In the genomic region with DNA sequence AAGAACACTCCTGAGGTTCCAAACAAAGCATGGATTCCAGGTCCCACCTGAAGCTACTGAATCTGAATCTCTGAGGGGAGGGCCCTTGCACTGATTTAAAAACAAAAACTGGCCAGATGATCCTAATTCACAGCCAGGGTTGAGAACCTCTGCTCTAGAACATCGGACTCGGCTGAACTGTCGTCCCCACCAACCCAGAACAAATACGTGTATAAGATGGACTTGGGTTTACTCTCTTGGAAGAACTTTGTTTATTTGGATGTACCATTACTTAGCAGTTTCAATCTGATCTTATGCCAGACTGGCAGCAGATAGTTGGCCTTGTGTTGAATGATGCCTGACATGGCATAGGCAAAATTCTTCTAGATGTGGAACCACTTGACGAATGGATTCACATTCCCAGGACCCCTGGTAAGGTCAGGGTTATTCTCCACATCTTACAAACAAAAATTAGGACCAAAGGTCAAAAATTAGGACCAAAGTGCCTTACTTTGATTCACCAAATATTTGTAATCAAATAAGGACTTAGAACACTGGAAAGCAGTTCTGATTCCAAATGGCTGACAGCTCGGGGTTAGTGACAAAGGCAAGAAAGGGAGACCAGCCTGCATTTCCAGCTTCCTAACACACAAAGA, we compare ENCODE assay signal across 17 cellular contexts. TPM values are rescaled to one million over a fixed set of nuclear protein-coding genes. Genes with fewer than 3 reads are reported as not detected.
DNase-seq lines count a peak whose midpoint lies in the region; ATAC-seq, FAIRE-seq and TF ChIP-seq lines count a peak whose summit lies in the region.
"Had no signal": no experiment of that assay in that cellular context is flagged by ENCODE, and none has a peak within 500 bp of the region (broad histone marks: within the 10 kb centered on the region; RNA-seq: fewer than 3 reads in every experiment).

No MANE protein-coding gene starts in this region.

- no peaks in the 10 kb centered on the region for H4K20me1 ChIP-seq in GM12878 (ENCODE audit: control insufficient read depth, insufficient read depth)
- H4K20me1 ChIP-seq: BLaER1 treated with 17β-estradiol and CSF1 and Interleukin-3, amounts not matched to agents 10 nM and 100 nM had no signal

- no peaks in the 10 kb centered on the region for H3K9me3 Mint-ChIP-seq in CD4-positive, CD25-positive, alpha-beta regulatory T cell
- no peaks in the 10 kb centered on the region for H3K9me3 Mint-ChIP-seq in natural killer cell

- no peaks in the 10 kb centered on the region for H3K27me3 Mint-ChIP-seq in CD4-positive, CD25-positive, alpha-beta regulatory T cell
- no peaks in the 10 kb centered on the region for H3K27me3 Mint-ChIP-seq in natural killer cell (ENCODE audit: low read depth in 2 of 2)
- H3K27me3 Mint-ChIP-seq: B cell had no signal

- RAD21 ChIA-PET in GM12878 (lab: Charles Lee; ENCODE audit: unreplicated experiment): interaction anchor here (0.8 to 1.2 kb wide), 2 partner anchors 15 to 26 kb away, joined by 3 to 4 read pairs; no protein-coding TSS in a partner anchor

- H3K4me3 Mint-ChIP-seq in CD4-positive, CD25-positive, alpha-beta regulatory T cell: no peak overlapping the region
- no peak overlapping the region for H3K4me3 Mint-ChIP-seq in natural killer cell
- H3K4me3 Mint-ChIP-seq: B cell had no signal

- FAIRE-seq in GM19239 (lab: Jason Lieb, UNC): peak; percentile 75
- no peak for FAIRE-seq in GM12878 (lab: Jason Lieb, UNC)
- FAIRE-seq: D721Med, G401.6, K562 had no signal

- H3K36me3 Mint-ChIP-seq in CD4-positive, CD25-positive, alpha-beta regulatory T cell: peaks cover 4% of the 10 kb centered on the region
- H3K36me3 Mint-ChIP-seq in natural killer cell: no peaks in the 10 kb centered on the region

- no peak overlapping the region for H3K9ac ChIP-seq in GM12878 (ENCODE audit: control insufficient read depth, insufficient read depth, low read length)
- no peak overlapping the region for H3K9ac ChIP-seq in liver (ENCODE audit: low read depth in 1 of 2, low read length in 2 of 2)
- H3K9ac ChIP-seq: BLaER1 treated with 17β-estradiol and CSF1 and Interleukin-3, amounts not matched to agents 10 nM and 100 nM; GM23248 had no signal

- H3K27ac ChIP-seq in CD4-positive, CD25-positive, alpha-beta regulatory T cell (ENCODE audit: insufficient read depth, low read length, poor library complexity, severe bottlenecking): no peak overlapping the region
- H3K27ac ChIP-seq in GM12878 (ENCODE audit: control insufficient read depth, insufficient read depth) (no peak overlapping the region), liver (ENCODE audit: low read depth in 1 of 2, low read length in 2 of 2) (no peak overlapping the region), thyroid gland (no peak overlapping the region)
- H3K27ac ChIP-seq: BLaER1 treated with 17β-estradiol and CSF1 and Interleukin-3, amounts not matched to agents 10 nM and 100 nM; GM23248; HL-60 had no signal

- H3K9me3 ChIP-seq in CD4-positive, CD25-positive, alpha-beta regulatory T cell (ENCODE audit: control insufficient read depth in 2 of 2, low read length in 2 of 2): no peaks in the 10 kb centered on the region
- H3K9me3 ChIP-seq in GM12878 (replicated peaks; ENCODE audit: control insufficient read depth, insufficient read depth, low read length): no peaks in the 10 kb centered on the region
- H3K9me3 ChIP-seq in liver (ENCODE audit: control insufficient read depth in 4 of 4, low read length in 3 of 4): no peaks in the 10 kb centered on the region
- H3K9me3 ChIP-seq in thyroid gland: no peaks in the 10 kb centered on the region
- H3K9me3 ChIP-seq: Caco-2, HAP-1 had no signal

- no peaks in the 10 kb centered on the region for H3K27me3 ChIP-seq in CD4-positive, CD25-positive, alpha-beta regulatory T cell (ENCODE audit: control insufficient read depth, insufficient read depth, low read length)
- H3K27me3 ChIP-seq in GM12878 (replicated peaks in 1 of 2; ENCODE audit: control insufficient read depth in 2 of 2, insufficient read depth in 2 of 2, low read length in 1 of 2) (no peaks in the 10 kb centered on the region), liver (ENCODE audit: control insufficient read depth in 4 of 4, insufficient read depth in 4 of 4, low read length in 3 of 4) (no peaks in the 10 kb centered on the region), thyroid gland (no peaks in the 10 kb centered on the region)
- H3K27me3 ChIP-seq: BLaER1 treated with 17β-estradiol and CSF1 and Interleukin-3, amounts not matched to agents 10 nM and 100 nM had no signal

- no peaks in the 10 kb centered on the region for H3K4me1 ChIP-seq in CD4-positive, CD25-positive, alpha-beta regulatory T cell (ENCODE audit: control insufficient read depth, insufficient read depth, low read length, poor library complexity, severe bottlenecking)
- H3K4me1 ChIP-seq in GM12878 (ENCODE audit: control insufficient read depth, insufficient read depth, low read length) (0 out of 2 replicates have a peak, but pooled peaks cover 3% of the 10 kb centered on the region), liver (ENCODE audit: control insufficient read depth in 4 of 4, insufficient read depth in 4 of 4, low read length in 3 of 4) (peaks cover 5 to 26% (median 13%) of the 10 kb centered on the region in 4 donors), thyroid gland (no peaks in the 10 kb centered on the region)
- H3K4me1 ChIP-seq: Caco-2 had no signal

- TSS peak; percentile 10 for BruUV-seq in GM12878 (replicated peaks; lab: Mats Ljungman, UMichigan)

- 62% methylated on average over 6 of the region's 6 CpGs for WGBS in GM12878 (ENCODE audit: insufficient coverage, insufficient replicate concordance, low lambda C conversion rate, missing lambda C conversion rate)
- 45% methylated on average over 6 of the region's 6 CpGs for WGBS in liver
- WGBS in thyroid gland, 2 donors: 95 to 96% methylated on average over 6 of the region's 6 CpGs

- POLR2A ChIA-PET in GM12878 (lab: Charles Lee): no interaction called here

- peak overlapping the region in 2 of 3 donors; percentile 43 to 68 for H3K27ac Mint-ChIP-seq in CD4-positive, CD25-positive, alpha-beta regulatory T cell
- no peak overlapping the region for H3K27ac Mint-ChIP-seq in natural killer cell
- H3K27ac Mint-ChIP-seq: B cell had no signal

- H3K4me1 Mint-ChIP-seq in CD4-positive, CD25-positive, alpha-beta regulatory T cell: peaks cover 4 to 30% (median 8%) of the 10 kb centered on the region in 4 donors
- H3K4me1 Mint-ChIP-seq in natural killer cell: no peaks in the 10 kb centered on the region
- H3K4me1 Mint-ChIP-seq: B cell had no signal

- no peak for TF ChIP-seq CTCF in GM12878 (IDR thresholded peaks at IDR 0.05 in 2 of 3, conservative IDR thresholded peaks at IDR 0.05 in 1 of 3; ENCODE audit: control insufficient read depth in 2 of 3, extremely low read depth in 1 of 3, insufficient read depth in 1 of 3, low read depth in 3 of 3, low read length in 3 of 3)
- TF ChIP-seq CTCF in liver (IDR thresholded peaks at IDR 0.05; ENCODE audit: low read depth, low read length, missing input control): no peak
- no peak for TF ChIP-seq CTCF in thyroid gland (IDR thresholded peaks at IDR 0.05)
- TF ChIP-seq CTCF in natural killer cell (IDR thresholded peaks at IDR 0.05): no peak

- no peak overlapping the region for H3K4me2 ChIP-seq in GM12878 (ENCODE audit: control insufficient read depth, insufficient read depth)

- CTCF ChIA-PET in GM12878 (lab: Yijun Ruan, JAX): interaction anchor here (1.4 to 1.7 kb wide), 2 partner anchors 13 to 22 kb away, joined by 3 to 4 read pairs; no protein-coding TSS in a partner anchor

- H3K4me3 ChIP-seq in CD4-positive, CD25-positive, alpha-beta regulatory T cell (ENCODE audit: low read depth, low read length): no peak overlapping the region
- H3K4me3 ChIP-seq in GM12878 (no peak overlapping the region), liver (ENCODE audit: low read depth in 1 of 3, low read length in 3 of 3) (no peak overlapping the region), thyroid gland (replicated peaks in 1 of 3) (no peak overlapping the region)
- H3K4me3 ChIP-seq: BLaER1 treated with 17β-estradiol and CSF1 and Interleukin-3, amounts not matched to agents 10 nM and 100 nM; GM23248; HAP-1; K562 had no signal

- H3K36me3 ChIP-seq in CD4-positive, CD25-positive, alpha-beta regulatory T cell (ENCODE audit: control insufficient read depth, insufficient read depth, low read length): peaks cover 7% of the 10 kb centered on the region
- no peaks in the 10 kb centered on the region; a peak in 2 of 4 replicates for H3K36me3 ChIP-seq in GM12878 (ENCODE audit: control insufficient read depth in 2 of 2, insufficient read depth in 2 of 2, low read length in 1 of 2)
- no peaks in the 10 kb centered on the region for H3K36me3 ChIP-seq in liver (ENCODE audit: control insufficient read depth in 4 of 4, insufficient read depth in 3 of 4, low read depth in 1 of 4, low read length in 3 of 4)
- H3K36me3 ChIP-seq in thyroid gland: no peaks in the 10 kb centered on the region

- intact Hi-C loops in GM12878 (cut with micrococcal nuclease; ENCODE audit: unreplicated experiment): no loop called here
- intact Hi-C loops in thyroid gland (cut with DNase I): no loop called here
- intact Hi-C loops in natural killer cell (cut with micrococcal nuclease): no loop called here

- TF ChIP-seq RAD21 in GM12878 (IDR thresholded peaks at IDR 0.05; ENCODE audit: insufficient read depth, low read depth, low read length): no peak
- TF ChIP-seq RAD21 in liver (IDR thresholded peaks at IDR 0.05): no peak

- H3K79me2 ChIP-seq in GM12878 (ENCODE audit: control insufficient read depth, insufficient read depth, low read length): no peaks in the 10 kb centered on the region

- in situ Hi-C loops in GM12878 (cut with MboI): no loop called here

- SMC1A ChIA-PET in GM12878 (lab: Charles Lee; ENCODE audit: uncharacterized antibody, unreplicated experiment): interaction anchor here (1.3 to 1.7 kb wide), 2 partner anchors 8 to 9 kb away, joined by 3 to 5 read pairs; no protein-coding TSS in a partner anchor

- no peak for DNase-seq in CD4-positive, CD25-positive, alpha-beta regulatory T cell
- DNase-seq in GM19239 (ENCODE audit: insufficient read length, low spot score): no peak
- no peak for DNase-seq in GM12878 (ENCODE audit: low read depth, low spot score)
- no peak for DNase-seq in thyroid gland
- DNase-seq in natural killer cell: no peak
- DNase-seq in NOMO-1 (lab: John Stamatoyannopoulos, UW; ENCODE audit: unreplicated experiment in 2 of 2): no peak
- DNase-seq: Caco-2, GM23248, IMR-90 had no signal

- no peak for TF ChIP-seq EP300 in GM12878 (IDR thresholded peaks at IDR 0.05; ENCODE audit: borderline replicate concordance in 1 of 2, control insufficient read depth in 1 of 2, low read depth in 2 of 2, low read length in 2 of 2)

- no peak overlapping the region for H2AFZ ChIP-seq in GM12878 (ENCODE audit: control insufficient read depth, low read depth, low read length)
- H2AFZ ChIP-seq: GM23248 had no signal

- TF ChIP-seq POLR2A in GM12878 (IDR thresholded peaks at IDR 0.05; ENCODE audit: low read depth, low read length) (no peak), thyroid gland (IDR thresholded peaks at IDR 0.05) (no peak)

- no peak for ATAC-seq in CD4-positive, CD25-positive, alpha-beta regulatory T cell (ENCODE audit: low read depth in 2 of 2)
- no peak for ATAC-seq in GM12878
- no peak for ATAC-seq in natural killer cell
- ATAC-seq: K562 had no signal

RNA-seq across cellular contexts. Expression of a gene that starts 29.0 kb away (rescaled TPM):
- 19.5 TPM for total RNA-seq in CD4-positive, CD25-positive, alpha-beta regulatory T cell
- 10 to 100 TPM; 34.6 to 41.0 (median 37.8) TPM for polyA plus RNA-seq in CD4-positive, CD25-positive, alpha-beta regulatory T cell
- total RNA-seq in GM12878 (2013; cell fraction: nucleolus; rRNA removed): 19.0 and 21.7 TPM in 2 replicates
- total RNA-seq in GM12878 (2014; rRNA removed): 10.7 and 11.0 TPM in 2 replicates
- 1.8 and 2.0 TPM in 2 replicates for total RNA-seq in GM12878 (2014; rRNA removed; fragmentation: Illumina TruSeq; extraction: Trizol)
- total RNA-seq in GM12878 (2021): 8.9 and 9.3 TPM in 2 replicates
- 1.9 TPM for polyA plus RNA-seq in GM12878 (2011; ENCODE audit: low read depth)
- polyA plus RNA-seq in GM12878 (2011; rRNA removed): 3.7 and 4.5 TPM in 2 replicates
- 4.4 and 9.0 TPM in 2 replicates for polyA plus RNA-seq in GM12878 (2011; cell fraction: cytosol; rRNA removed)
- polyA plus RNA-seq in GM12878 (2011; cell fraction: nucleus; rRNA removed): 4.8 and 7.7 TPM in 2 replicates
- 6.1 and 7.9 TPM in 2 replicates for polyA plus RNA-seq in GM12878 (2012)
- polyA plus RNA-seq in GM12878 (2014; fragmentation: Illumina TruSeq; extraction: Trizol): 0.89 and 1.3 TPM in 2 replicates
- 1 to 10 TPM in 1 of 2 experiments, under 1 TPM in 1; 0.58 to 1.7 TPM for polyA plus RNA-seq in GM12878 (2014; fragmentation: Nextera tagmentation; extraction: Ambion mirVana)
- polyA plus RNA-seq in GM12878 (2014; rRNA removed): 6.3 and 9.3 TPM in 2 replicates
- 1 to 10 TPM; 7.4 to 8.9 TPM for polyA plus RNA-seq in GM12878 (2016; fragmentation: Nextera tagmentation; extraction: Ambion mirVana)
- 3.3 and 3.4 TPM in 2 replicates for polyA minus RNA-seq in GM12878 (2011; rRNA and poly(A)+ RNA removed)
- 4.3 and 5.1 TPM in 2 replicates for polyA minus RNA-seq in GM12878 (2011; cell fraction: cytosol; rRNA and poly(A)+ RNA removed)
- 8.1 and 15.2 TPM in 2 replicates for polyA minus RNA-seq in GM12878 (2011; cell fraction: nucleus; rRNA and poly(A)+ RNA removed)
- 10 to 100 TPM in 1 of 2 donors, 1 to 10 TPM in 1; 5.8 to 13.2 TPM for total RNA-seq in liver
- polyA plus RNA-seq in liver: 1 to 10 TPM; 2.9 to 5.7 TPM
- total RNA-seq in thyroid gland: 10 to 100 TPM in 3 of 4 donors, 1 to 10 TPM in 1; 9.0 to 28.5 (median 20.4) TPM
- 10 to 100 TPM in 2 of 3 donors, 1 to 10 TPM in 1; 8.7 to 15.9 (median 11.8) TPM for total RNA-seq in natural killer cell

RNA-seq across cellular contexts. Expression of a gene that starts 57.4 kb away (rescaled TPM):
- 3.6 TPM for total RNA-seq in CD4-positive, CD25-positive, alpha-beta regulatory T cell
- 1 to 10 TPM in 3 of 4 donors, under 1 TPM in 1; 0.57 to 3.2 (median 2.4) TPM for polyA plus RNA-seq in CD4-positive, CD25-positive, alpha-beta regulatory T cell
- 10.0 and 12.3 TPM in 2 replicates for total RNA-seq in GM12878 (2013; cell fraction: nucleolus; rRNA removed)
- total RNA-seq in GM12878 (2014; rRNA removed) (1.8 and 2.1 TPM in 2 replicates), GM12878 (2014; rRNA removed; fragmentation: Illumina TruSeq; extraction: Trizol) (2.7 and 3.7 TPM in 2 replicates), GM12878 (2021) (2.7 and 3.3 TPM in 2 replicates), liver (1 to 10 TPM; 2.2 to 3.6 TPM), thyroid gland (1 to 10 TPM; 2.9 to 9.3 (median 6.6) TPM), natural killer cell (1 to 10 TPM; 2.5 to 5.3 (median 3.4) TPM)
- polyA plus RNA-seq in GM12878 (2011; ENCODE audit: low read depth): 1.2 TPM
- polyA plus RNA-seq in GM12878 (2011; rRNA removed) (2.8 and 3.0 TPM in 2 replicates), GM12878 (2014; fragmentation: Illumina TruSeq; extraction: Trizol) (1.8 and 2.1 TPM in 2 replicates), GM12878 (2014; fragmentation: Nextera tagmentation; extraction: Ambion mirVana) (1 to 10 TPM; 1.0 to 1.2 TPM), GM12878 (2014; rRNA removed) (1.2 and 1.8 TPM in 2 replicates), GM12878 (2016; fragmentation: Nextera tagmentation; extraction: Ambion mirVana) (1 to 10 TPM; 1.1 to 1.5 TPM), liver (1 to 10 TPM in 1 of 2 donors, under 1 TPM in 1; 0.84 to 2.0 TPM)
- polyA plus RNA-seq in GM12878 (2011; cell fraction: cytosol; rRNA removed): 1.8 and 2.1 TPM in 2 replicates
- polyA plus RNA-seq in GM12878 (2011; cell fraction: nucleus; rRNA removed): 1.5 and 1.8 TPM in 2 replicates
- polyA plus RNA-seq in GM12878 (2012): 1.3 and 1.7 TPM in 2 replicates
- 3.1 and 3.7 TPM in 2 replicates for polyA minus RNA-seq in GM12878 (2011; rRNA and poly(A)+ RNA removed)
- 1.8 TPM in 1 of 2 replicates, not detected in the other for polyA minus RNA-seq in GM12878 (2011; cell fraction: cytosol; rRNA and poly(A)+ RNA removed)
- 1.7 and 4.5 TPM in 2 replicates for polyA minus RNA-seq in GM12878 (2011; cell fraction: nucleus; rRNA and poly(A)+ RNA removed)

Comparison
In these comparisons a context has a peak if more than half of its experiments do, and no peak if none do; other contexts are left out.
1. H3K27ac Mint-ChIP-seq: peak in CD4-positive, CD25-positive, alpha-beta regulatory T cell (2 of 3); none in natural killer cell (0 of 2).